In genomic region chr3:46417841-46418611, GRCh38 we compare ENCODE assay signal across 23 cellular contexts. TPM values are rescaled to one million over a fixed set of nuclear protein-coding genes. Genes with fewer than 3 reads are reported as not detected.
"Had no signal": no experiment of that assay in that cellular context is flagged by ENCODE, and none has a peak within 500 bp of the region (broad histone marks: within the 10 kb centered on the region; RNA-seq: fewer than 3 reads in every experiment).

No MANE protein-coding gene starts in this region.

- H3K79me2 ChIP-seq: hepatocyte had no signal

- H3K4me1 ChIP-seq: neural progenitor cell had no signal

- H3K36me3 ChIP-seq: lower lobe of right lung, neural progenitor cell, thoracic aorta, upper lobe of left lung had no signal

- H3K4me3 ChIP-seq: hepatocyte, lower lobe of right lung, neural progenitor cell, thoracic aorta, upper lobe of left lung had no signal

- H2AFZ ChIP-seq: hepatocyte, neural progenitor cell had no signal

- H3K27me3 ChIP-seq: hepatocyte, neural progenitor cell, upper lobe of left lung had no signal

- H3K4me2 ChIP-seq: hepatocyte, neural progenitor cell had no signal

- H3K27ac ChIP-seq: hepatocyte, lower lobe of right lung, neural progenitor cell, thoracic aorta, upper lobe of left lung had no signal

- DNase-seq: activated CD4-positive, alpha-beta memory T cell treated with anti-CD3 and anti-CD28 coated beads for 36 hours; activated CD4-positive, alpha-beta T cell treated with anti-CD3 and anti-CD28 coated beads for 4 hours; activated CD4-positive, CD25-positive, alpha-beta regulatory T cell; activated naive CD4-positive, alpha-beta T cell treated with Interleukin-2 at 50 U/mL for 16 hours; activated naive CD8-positive, alpha-beta T cell treated with anti-CD3 and anti-CD28 coated beads, Interleukin-2, amount 10 ng/mL, durations not matched to agents 7 days and 5 days; activated T-cell treated with anti-CD3 and anti-CD28 coated beads, Interleukin-2, amount 50 U/mL, for 48 hours; amygdala; caudate nucleus; dermis blood vessel endothelial cell; effector CD8-positive, alpha-beta T cell; foreskin melanocyte; lower lobe of right lung; naive B cell; stimulated activated CD4-positive, alpha-beta T cell treated with anti-CD3 and anti-CD28 coated beads, Interleukin-4, amount 100 ng/mL, for 24 hours; stimulated activated naive CD4-positive, alpha-beta T cell treated with Interleukin-2 at 50 U/mL for 16 hours; SW 1271; T-helper 17 cell had no signal

- H3K9ac ChIP-seq: neural progenitor cell had no signal

- H3K9me3 ChIP-seq: lower lobe of right lung, thoracic aorta, upper lobe of left lung had no signal

RNA-seq across cellular contexts. Expression of gene CCRL2, which starts 11.0 kb away (rescaled TPM):
- total RNA-seq: osteocyte, progenitor cell of endocrine pancreas had no signal

RNA-seq across cellular contexts. Expression of gene LTF, which starts 46.7 kb away (rescaled TPM):
- total RNA-seq: activated CD4-positive, alpha-beta memory T cell treated with anti-CD3 and anti-CD28 coated beads for 36 hours; activated naive CD8-positive, alpha-beta T cell treated with anti-CD3 and anti-CD28 coated beads, Interleukin-2, amount 10 ng/mL, durations not matched to agents 7 days and 5 days; osteocyte; T-helper 17 cell had no signal
- polyA plus RNA-seq: hepatocyte had no signal

RNA-seq across cellular contexts. Expression of gene CCR5, which starts 47.3 kb away (rescaled TPM):
- total RNA-seq: dermis blood vessel endothelial cell, osteocyte, progenitor cell of endocrine pancreas had no signal
- polyA plus RNA-seq: hepatocyte had no signal
